In the genomic region with DNA sequence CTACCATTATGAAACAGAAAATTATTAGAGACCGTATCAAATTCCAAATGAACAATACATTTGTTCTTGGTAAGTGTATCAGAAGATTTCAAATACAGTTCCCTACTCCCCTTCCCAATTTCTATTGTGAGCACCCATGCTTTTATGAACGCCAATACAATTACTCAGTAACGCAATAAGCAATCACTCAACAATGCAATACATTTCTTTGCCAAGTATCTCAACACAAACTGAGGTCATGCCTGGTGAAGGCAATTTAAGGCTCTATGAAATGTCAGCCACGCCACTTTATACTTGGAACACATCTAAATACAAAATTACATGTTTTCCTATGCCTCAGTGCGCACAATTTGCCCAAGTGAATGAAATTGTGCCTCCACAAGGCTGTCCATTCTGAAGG, we compare ENCODE assay signal across 8 cellular contexts. TPM values are rescaled to one million over a fixed set of nuclear protein-coding genes. Genes with fewer than 3 reads are reported as not detected.
DNase-seq lines count a peak whose midpoint lies in the region; ATAC-seq and TF ChIP-seq lines count a peak whose summit lies in the region.

No MANE protein-coding gene starts in this region.

- intact Hi-C loops in A673 (cut with micrococcal nuclease; ENCODE audit: unreplicated experiment), result loop anchor here (5.0 to 10.0 kb wide), 3 partner anchors 212 to 1902 kb away; no protein-coding TSS in a partner anchor

- H3K36me3 ChIP-seq in A673 (ENCODE audit: insufficient read depth, low read length, poor library complexity, severe bottlenecking) (no peaks in the 10 kb centered on the region), HUES6 (ENCODE audit: control insufficient read depth, insufficient read depth, low read length) (peaks cover 23% of the 10 kb centered on the region), mucosa of stomach (ENCODE audit: control insufficient read depth, insufficient read depth, low read length) (no peaks in the 10 kb centered on the region)

- TF ChIP-seq CTCF in A673 (conservative IDR thresholded peaks at IDR 0.05; ENCODE audit: low read depth, low read length), result no peak
- TF ChIP-seq CTCF in choroid plexus epithelial cell (conservative IDR thresholded peaks at IDR 0.05; ENCODE audit: low read depth, low read length), result no peak

- H3K4me3 ChIP-seq in A673 (ENCODE audit: low read depth, low read length, poor library complexity, severe bottlenecking) (peak overlapping the region; percentile 52), HUES6 (ENCODE audit: low read depth, low read length) (peak overlapping the region; percentile 87), choroid plexus epithelial cell (ENCODE audit: low read depth, low read length) (peak overlapping the region; percentile 72), mucosa of stomach (ENCODE audit: low read length) (peak overlapping the region; percentile 46)

- DNase-seq in A673 (ENCODE audit: low spot score), result no peak
- peak; percentile 3 for DNase-seq in choroid plexus epithelial cell (ENCODE audit: low read depth)
- DNase-seq in effector CD4-positive, alpha-beta T cell, result no peak
- DNase-seq in NCI-H446 treated with DMSO at 0.1 percent for 48 hours (lab: John Stamatoyannopoulos, UW), result no peak
- no peak for DNase-seq in KBM-7

- H3K27me3 ChIP-seq in A673 (replicated peaks; ENCODE audit: insufficient read depth, low read depth, low read length, poor library complexity) (no peaks in the 10 kb centered on the region), HUES6 (ENCODE audit: control insufficient read depth, insufficient read depth, low read length) (no peaks in the 10 kb centered on the region), mucosa of stomach (ENCODE audit: control insufficient read depth, insufficient read depth, low read length) (no peaks in the 10 kb centered on the region)

- H3K9ac ChIP-seq in HUES6 (ENCODE audit: low read length) (peak overlapping the region; percentile 89), mucosa of stomach (ENCODE audit: low read length) (peak overlapping the region; percentile 76)

- H3K4me1 ChIP-seq in A673 (ENCODE audit: insufficient read depth, low read length, poor library complexity, severe bottlenecking), result peaks cover 3% of the 10 kb centered on the region
- H3K4me1 ChIP-seq in HUES6 (ENCODE audit: control insufficient read depth, insufficient read depth, low read length), result peaks cover 18% of the 10 kb centered on the region; the same call in 1 of the 2 replicates
- H3K4me1 ChIP-seq in mucosa of stomach (ENCODE audit: control insufficient read depth, insufficient read depth, low read length), result no peaks in the 10 kb centered on the region

- no TSS peak for BruUV-seq in A673 (replicated peaks; lab: Mats Ljungman, UMichigan)

- CTCF ChIA-PET in A673 (lab: Charles Lee), result no interaction called here

- in situ Hi-C loops in KBM-7 (cut with MboI; ENCODE audit: low pct_unique_long_range_greater_than_20kb, low sequenced_read_pairs), result no loop called here

- POLR2A ChIA-PET in A673 (lab: Charles Lee; ENCODE audit: low non-redundant PET), result no interaction called here

- H3K9me3 ChIP-seq in A673 (ENCODE audit: low read depth, low read length, poor library complexity, severe bottlenecking), result no peaks in the 10 kb centered on the region
- H3K9me3 ChIP-seq in HUES6 (ENCODE audit: control insufficient read depth, insufficient read depth, low read depth, low read length), result no peaks in the 10 kb centered on the region
- no peaks in the 10 kb centered on the region for H3K9me3 ChIP-seq in mucosa of stomach (ENCODE audit: control insufficient read depth, low read length)

- ATAC-seq in GM21786 (IDR thresholded peaks at IDR 0.05; ENCODE audit: unreplicated experiment), result no peak

- H3K27ac ChIP-seq in A673 (ENCODE audit: low read depth, low read length, poor library complexity, severe bottlenecking) (peak overlapping the region; percentile 67), HUES6 (ENCODE audit: low read depth, low read length) (peak overlapping the region; percentile 75)

RNA-seq across cellular contexts. Expression of a gene that starts 0.7 kb away (rescaled TPM):
- 14.1 and 16.6 TPM in 2 replicates for total RNA-seq in A673 (2021)
